27 cellular contexts compared by ENCODE assay signal in genomic region chr10:91875779-91876178, GRCh38.
"Had no signal": no experiment of that assay in that cellular context is flagged by ENCODE, and none has a peak within 500 bp of the region (broad histone marks: within the 10 kb centered on the region; RNA-seq: fewer than 3 reads in every experiment).

No MANE protein-coding gene starts in this region.

- H3K36me3 ChIP-seq: brain microvascular endothelial cell, cardiac muscle cell, MG63 had no signal

- H3K4me3 Mint-ChIP-seq: activated naive CD4-positive, alpha-beta T cell treated with anti-CD3 and anti-CD28 coated beads, Interleukin-2, amount 50 U/mL, for 24 hours; T-cell had no signal

- H3K27me3 ChIP-seq: brain microvascular endothelial cell, cardiac muscle cell, MG63 had no signal

- H3K27ac Mint-ChIP-seq: activated naive CD4-positive, alpha-beta T cell treated with anti-CD3 and anti-CD28 coated beads, Interleukin-2, amount 50 U/mL, for 24 hours; T-cell had no signal

- H3K4me3 ChIP-seq: cardiac muscle cell, MG63, SK-N-MC had no signal

- H3K9me3 ChIP-seq: MG63 had no signal

- H3K4me1 Mint-ChIP-seq: activated naive CD4-positive, alpha-beta T cell treated with anti-CD3 and anti-CD28 coated beads, Interleukin-2, amount 50 U/mL, for 24 hours; T-cell had no signal

- H3K36me3 Mint-ChIP-seq: activated naive CD4-positive, alpha-beta T cell treated with anti-CD3 and anti-CD28 coated beads, Interleukin-2, amount 50 U/mL, for 24 hours; T-cell had no signal

- H3K4me2 ChIP-seq: KMS-11 had no signal

- ATAC-seq: Panc1, Right ventricle myocardium inferior, T-cell had no signal

- H3K27ac ChIP-seq: brain microvascular endothelial cell, cardiac muscle cell, KMS-11, SK-N-MC had no signal

- H3K27me3 Mint-ChIP-seq: activated naive CD4-positive, alpha-beta T cell treated with anti-CD3 and anti-CD28 coated beads, Interleukin-2, amount 50 U/mL, for 24 hours; T-cell had no signal

- H3K9ac ChIP-seq: KMS-11 had no signal

- DNase-seq: activated CD4-positive, CD25-positive, alpha-beta regulatory T cell; activated CD8-positive, alpha-beta memory T cell treated with anti-CD3 and anti-CD28 coated beads for 24 hours; activated T-cell treated with anti-CD3 and anti-CD28 coated beads, Interleukin-2, amount 50 U/mL, for 48 hours; brain microvascular endothelial cell; MG63; MV-4-11; NCI-H1092 treated with DMSO at 0.1 percent for 48 hours; NCI-H1417 treated with DMSO at 0.1 percent for 48 hours; NCI-H1694; NCI-H2029; NCI-H2107; NCI-H2171 treated with DMSO at 0.1 percent for 48 hours; NCI-H226; NCI-H526; NCI-H774; NK-92 treated with Interleukin-12 subunit alpha and Interleukin-12 subunit beta, amount 100 ng/mL, for 24 hours; OCI-M1; RPMI8226; T-cell; T-helper 2 cell; T1000 had no signal

- H3K9me3 Mint-ChIP-seq: activated naive CD4-positive, alpha-beta T cell treated with anti-CD3 and anti-CD28 coated beads, Interleukin-2, amount 50 U/mL, for 24 hours had no signal
